8 cellular contexts compared by ENCODE assay signal in genomic region chr10:70880077-70880534, GRCh38. TPM values are rescaled to one million over a fixed set of nuclear protein-coding genes. Genes with fewer than 3 reads are reported as not detected.
DNase-seq lines count a peak whose midpoint lies in the region; ATAC-seq and TF ChIP-seq lines count a peak whose summit lies in the region.

No MANE protein-coding gene starts in this region.

- TF ChIP-seq CTCF in BJ (IDR thresholded peaks at IDR 0.05; ENCODE audit: insufficient read depth, low read depth, low read length), result peak; percentile 92
- TF ChIP-seq CTCF in SU-DHL-6 (IDR thresholded peaks at IDR 0.05; ENCODE audit: insufficient read depth, low read length, poor library complexity, severe bottlenecking), result peak; percentile 88
- peak; percentile 87 for TF ChIP-seq CTCF in cardiac muscle cell (IDR thresholded peaks at IDR 0.05; ENCODE audit: low read depth, low read length)

- H3K27me3 Mint-ChIP-seq in activated naive CD8-positive, alpha-beta T cell treated with anti-CD3 and anti-CD28 coated beads for 36 hours, result no peaks in the 10 kb centered on the region

- no peaks in the 10 kb centered on the region for H3F3A ChIP-seq in SU-DHL-6 (ENCODE audit: insufficient read depth)

- no peak overlapping the region for H3K4me2 ChIP-seq in SU-DHL-6 (ENCODE audit: low read depth, low read length, poor library complexity, severe bottlenecking)

- no peaks in the 10 kb centered on the region for H3K9me2 ChIP-seq in SU-DHL-6 (replicated peaks; ENCODE audit: insufficient read depth, low read length)

- no peaks in the 10 kb centered on the region for H4K20me1 ChIP-seq in SU-DHL-6 (ENCODE audit: low read depth, low read length)

- H3K4me3 Mint-ChIP-seq in activated naive CD8-positive, alpha-beta T cell treated with anti-CD3 and anti-CD28 coated beads for 36 hours, result no peak overlapping the region

- peaks cover 10% of the 10 kb centered on the region for H3K36me3 Mint-ChIP-seq in activated naive CD8-positive, alpha-beta T cell treated with anti-CD3 and anti-CD28 coated beads for 36 hours

- H3K27ac ChIP-seq in SU-DHL-6 (ENCODE audit: low read depth, low read length) (no peak overlapping the region), cardiac muscle cell (no peak overlapping the region)

- H3K27ac Mint-ChIP-seq in activated naive CD8-positive, alpha-beta T cell treated with anti-CD3 and anti-CD28 coated beads for 36 hours, result no peak overlapping the region

- no peak overlapping the region for H3K9ac ChIP-seq in SU-DHL-6 (ENCODE audit: low read length)

- CTCF ChIA-PET in BJ (lab: Yijun Ruan, JAX), result interaction anchor here (0.9 to 4.5 kb wide), 12 partner anchors 9 to 330 kb away, joined by 3 to 26 read pairs (median 7); partner anchors contain the start of gene SGPL1

- H3K27me3 ChIP-seq in BJ (ENCODE audit: control insufficient read depth, insufficient read depth, low read length), result no peaks in the 10 kb centered on the region
- H3K27me3 ChIP-seq in SU-DHL-6 (ENCODE audit: low read length), result no peaks in the 10 kb centered on the region
- no peaks in the 10 kb centered on the region for H3K27me3 ChIP-seq in cardiac muscle cell

- POLR2A ChIA-PET in BJ (lab: Charles Lee), result no interaction called here

- peaks cover 9% of the 10 kb centered on the region for H3K36me3 ChIP-seq in BJ (ENCODE audit: control insufficient read depth, insufficient read depth, low read length)
- no peaks in the 10 kb centered on the region for H3K36me3 ChIP-seq in SU-DHL-6 (ENCODE audit: low read length)
- peaks cover 33% of the 10 kb centered on the region for H3K36me3 ChIP-seq in cardiac muscle cell

- no peaks in the 10 kb centered on the region for H3K4me1 ChIP-seq in cardiac muscle cell (ENCODE audit: low read depth)

- no peak overlapping the region for H2AFZ ChIP-seq in SU-DHL-6 (ENCODE audit: low read depth, low read length, severe bottlenecking)

- peaks cover 2% of the 10 kb centered on the region for H3K4me1 Mint-ChIP-seq in activated naive CD8-positive, alpha-beta T cell treated with anti-CD3 and anti-CD28 coated beads for 36 hours

- no peaks in the 10 kb centered on the region for H3K9me3 ChIP-seq in SU-DHL-6 (ENCODE audit: insufficient read depth, low read length)
- H3K9me3 ChIP-seq in cardiac muscle cell (ENCODE audit: low read depth), result no peaks in the 10 kb centered on the region

- H3K9me3 Mint-ChIP-seq in activated naive CD8-positive, alpha-beta T cell treated with anti-CD3 and anti-CD28 coated beads for 36 hours, result no peaks in the 10 kb centered on the region

- H3K4me3 ChIP-seq in BJ (ENCODE audit: low read depth, low read length) (no peak overlapping the region), SU-DHL-6 (ENCODE audit: insufficient read depth, low read length, poor library complexity, severe bottlenecking) (no peak overlapping the region), cardiac muscle cell (no peak overlapping the region)

- ATAC-seq in GM19372 (IDR thresholded peaks at IDR 0.05; ENCODE audit: low read depth, unreplicated experiment) (peak; percentile 56), HG03520 (IDR thresholded peaks at IDR 0.05; ENCODE audit: unreplicated experiment) (no peak)

- H3K79me2 ChIP-seq in SU-DHL-6 (ENCODE audit: insufficient read depth, low read length), result no peaks in the 10 kb centered on the region

- DNase-seq in BJ (ENCODE audit: low read depth), result no peak
- peak; percentile 32 for DNase-seq in NCI-H1048 (lab: John Stamatoyannopoulos, UW)
- DNase-seq in activated naive CD8-positive, alpha-beta T cell treated with anti-CD3 and anti-CD28 coated beads for 36 hours, result peak; percentile 69
- peak; percentile 87 to 88 for DNase-seq in cardiac muscle cell (ENCODE audit: low read depth in 1 of 2, low spot score in 1 of 2)
- peak; percentile 78 for DNase-seq in putamen (ENCODE audit: low spot score)

RNA-seq across cellular contexts. Expression of gene PCBD1, which starts 8.3 kb away (rescaled TPM):
- polyA plus RNA-seq in BJ (2011; rRNA removed), result 63.7 and 69.6 TPM in 2 replicates
- 17.9 and 26.9 TPM in 2 replicates for polyA minus RNA-seq in BJ (2011; rRNA and poly(A)+ RNA removed)
- 10 to 100 TPM; 36.1 to 37.3 TPM for total RNA-seq in activated naive CD8-positive, alpha-beta T cell treated with anti-CD3 and anti-CD28 coated beads for 36 hours
- total RNA-seq in cardiac muscle cell, result 145 and 174 TPM in 2 replicates
- polyA plus RNA-seq in cardiac muscle cell, result 222 and 264 TPM in 2 replicates
